ENCODE assay signal across 20 cellular contexts in the genomic region with DNA sequence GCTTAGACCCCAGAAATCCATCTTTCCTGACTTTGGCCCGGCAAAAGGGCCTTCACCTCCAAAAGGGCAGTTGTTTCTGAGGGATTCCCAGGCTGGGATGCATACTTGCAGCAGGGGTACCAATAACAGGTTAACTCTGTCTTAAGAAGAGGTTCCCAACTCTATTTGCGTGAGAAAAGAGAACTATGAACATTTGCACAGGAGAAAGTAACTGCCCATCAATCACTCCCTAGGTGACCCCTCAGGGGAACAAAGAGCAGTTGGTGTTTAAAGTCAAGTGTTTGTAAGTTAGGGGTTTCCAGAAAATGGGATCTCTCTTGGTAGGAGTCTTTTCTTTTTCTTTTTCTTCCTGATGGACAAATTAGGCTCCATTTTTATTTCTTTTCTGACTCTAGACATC.
"Had no signal": no experiment of that assay in that cellular context is flagged by ENCODE, and none has a peak within 500 bp of the region (broad histone marks: within the 10 kb centered on the region; RNA-seq: fewer than 3 reads in every experiment).

No MANE protein-coding gene starts in this region.

- FAIRE-seq: pancreas had no signal

- ATAC-seq: naive thymus-derived CD8-positive, alpha-beta T cell; pancreas; right cardiac atrium; sciatic nerve; stimulated activated effector memory CD8-positive, alpha-beta T cell treated with anti-CD3 and anti-CD28 coated beads, Interleukin-12 subunit alpha, Interleukin-12 subunit beta, amount 100 ng/mL, for 72 hours had no signal

- DNase-seq: hippocampal formation; islet precursor cell; left ventricle myocardium inferior; mesendoderm; midbrain; naive thymus-derived CD8-positive, alpha-beta T cell; nucleus accumbens; pancreas; posterior cingulate gyrus; retina; right cardiac atrium; stimulated activated CD4-positive, alpha-beta T cell treated with anti-CD3 and anti-CD28 coated beads, Interleukin-4, amount 100 ng/mL, for 24 hours; stimulated activated naive CD4-positive, alpha-beta T cell; uterus had no signal

- H3K4me1 ChIP-seq: left ventricle myocardium inferior, pancreas, prostate gland, tibial nerve, uterus had no signal

- H3K27ac ChIP-seq: left ventricle myocardium inferior, pancreas, prostate gland, skin epidermis, tibial nerve, uterus had no signal

- H3K27me3 ChIP-seq: pancreas, tibial nerve, uterus had no signal

- H3K36me3 ChIP-seq: left ventricle myocardium inferior, pancreas, prostate gland, tibial nerve, uterus had no signal

- H3K9me3 ChIP-seq: pancreas, prostate gland, uterus had no signal

- H3K4me3 ChIP-seq: left ventricle myocardium inferior, lung, pancreas, prostate gland, skin epidermis, tibial nerve, uterus had no signal
